8 cellular contexts compared by ENCODE assay signal in the genomic region with DNA sequence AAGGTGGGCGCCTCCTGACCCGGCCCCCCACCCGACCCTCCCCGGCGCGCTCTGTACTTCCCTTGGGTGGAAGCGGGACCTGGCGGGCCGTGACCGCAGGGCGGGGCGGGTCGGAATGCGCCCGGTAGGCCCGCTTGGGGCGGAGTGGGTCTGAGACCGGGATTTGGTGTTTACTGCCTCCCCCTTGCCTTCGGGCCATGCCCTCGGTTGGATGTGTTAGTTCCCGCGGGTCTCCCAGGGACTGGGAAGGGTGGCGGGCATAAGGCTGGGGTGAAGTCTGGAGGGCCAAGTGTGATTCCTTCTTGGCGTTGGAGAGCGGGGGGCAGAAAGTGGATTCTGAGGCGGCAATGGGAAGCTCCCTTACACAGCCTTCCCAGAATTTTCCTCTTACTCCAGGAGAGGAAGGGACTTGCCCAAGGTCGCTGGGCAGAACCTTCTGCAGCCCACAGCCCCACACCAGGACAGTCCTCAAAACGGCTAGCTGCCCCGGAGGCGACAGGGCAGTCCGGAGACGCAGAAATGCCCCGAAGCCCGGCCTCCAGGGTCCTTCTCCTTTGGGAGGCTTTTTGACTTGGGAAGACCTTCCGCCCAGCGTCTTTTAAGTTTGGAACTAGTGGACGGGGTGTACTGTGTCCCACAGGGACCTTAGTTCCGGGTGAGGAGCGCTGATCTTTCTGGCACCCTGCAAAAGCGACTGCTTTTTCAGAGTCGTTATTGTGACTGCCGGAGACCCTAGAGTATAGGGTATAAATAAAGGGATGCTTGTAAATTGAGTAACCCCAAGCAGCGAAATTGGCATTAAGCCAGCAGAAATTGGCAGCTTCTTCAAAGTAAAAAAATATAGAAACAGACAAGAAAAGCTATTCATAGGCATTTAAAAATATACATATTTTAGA. TPM values are rescaled to one million over a fixed set of nuclear protein-coding genes. Genes with fewer than 3 reads are reported as not detected.
A peak's percentile ranks its signal among the peaks of the same experiment; 100 is the strongest.
DNase-seq lines count a peak whose midpoint lies in the region; ATAC-seq, FAIRE-seq and TF ChIP-seq lines count a peak whose summit lies in the region.

No MANE protein-coding gene starts in this region.

- CTCF ChIA-PET in endothelial cell of umbilical vein (lab: Charles Lee): interaction anchor here (0.6 to 1.7 kb wide), 6 partner anchors 22 to 84 kb away, joined by 4 to 5 read pairs (median 4); no protein-coding TSS in a partner anchor

- intact Hi-C loops in endothelial cell of umbilical vein (cut with micrococcal nuclease): loop anchor here (1.0 to 5.0 kb wide), 4 partner anchors 24 to 878 kb away; partner anchors contain the start of gene RNF141

- H3K4me1 Mint-ChIP-seq in type B pancreatic cell (ENCODE audit: unreplicated experiment): peaks cover 13% of the 10 kb centered on the region

- WGBS in HUES64: 1% methylated on average over 41 of the region's 43 CpGs

- no peaks in the 10 kb centered on the region for H3K4me1 ChIP-seq in HUES64 (ENCODE audit: insufficient read depth, low read length)
- peaks cover 18% of the 10 kb centered on the region for H3K4me1 ChIP-seq in endothelial cell of umbilical vein (ENCODE audit: control insufficient read depth, extremely low read depth, insufficient read depth, low read length)

- TF ChIP-seq POLR2A in endothelial cell of umbilical vein (IDR thresholded peaks at IDR 0.05; ENCODE audit: low read depth, low read length): no peak

- TF ChIP-seq CTCF in endothelial cell of umbilical vein (IDR thresholded peaks at IDR 0.05; ENCODE audit: extremely low read depth in 1 of 2, insufficient read depth in 1 of 2, low read depth in 1 of 2, low read length in 2 of 2): no peak
- TF ChIP-seq CTCF in type B pancreatic cell (conservative IDR thresholded peaks at IDR 0.05): no peak

- peak; percentile 25 for DNase-seq in NCI-H2171 treated with DMSO at 0.1 percent for 48 hours (lab: John Stamatoyannopoulos, UW)
- DNase-seq in NCI-H2171 (lab: John Stamatoyannopoulos, UW): no peak
- peak; percentile 19 for DNase-seq in activated CD4-positive, alpha-beta T cell treated with anti-CD3 and anti-CD28 coated beads for 48 hours
- DNase-seq in endothelial cell of umbilical vein (ENCODE audit: low read depth, low spot score): peak; percentile 65
- peak; percentile 31 for DNase-seq in mucosa of gallbladder (ENCODE audit: low spot score)
- peak; percentile 70 for DNase-seq in type B pancreatic cell (ENCODE audit: extremely low spot score, unreplicated experiment)

- POLR2A ChIA-PET in endothelial cell of umbilical vein (lab: Charles Lee): interaction anchor here (1.0 kb wide), 1 partner anchor 95 kb away, joined by 3 read pairs; no protein-coding TSS in a partner anchor

- no peaks in the 10 kb centered on the region for H3K36me3 ChIP-seq in HUES64 (ENCODE audit: insufficient read depth, low read length)
- peaks cover 3% of the 10 kb centered on the region in 2 experiments for H3K36me3 ChIP-seq in endothelial cell of umbilical vein (ENCODE audit: control insufficient read depth in 2 of 2, extremely low read depth in 1 of 2, insufficient read depth in 2 of 2, low read length in 2 of 2)

- H3K4me2 ChIP-seq in endothelial cell of umbilical vein (ENCODE audit: insufficient read depth, low read length): peak overlapping the region; percentile 84

- peak overlapping the region; percentile 78 for H3K27ac Mint-ChIP-seq in type B pancreatic cell

- peak overlapping the region; percentile 14 for H2AFZ ChIP-seq in endothelial cell of umbilical vein (ENCODE audit: low read depth, low read length)

- no peaks in the 10 kb centered on the region for H3K9me1 ChIP-seq in endothelial cell of umbilical vein (replicated peaks; ENCODE audit: control insufficient read depth, extremely low read depth, insufficient read depth, low read length)

- peak overlapping the region; percentile 93 for H3K4me3 Mint-ChIP-seq in type B pancreatic cell

- FAIRE-seq in endothelial cell of umbilical vein (lab: Jason Lieb, UNC): peak; percentile 26

- peaks cover 14% of the 10 kb centered on the region for H3K9me3 Mint-ChIP-seq in type B pancreatic cell

- H4K20me1 ChIP-seq in endothelial cell of umbilical vein (replicated peaks; ENCODE audit: control insufficient read depth, extremely low read depth, insufficient read depth, low read length): no peaks in the 10 kb centered on the region

- dilution Hi-C loops in endothelial cell of umbilical vein (cut with MboI; ENCODE audit: extremely low pct_ligation_motif_present, low sequenced_read_pairs): no loop called here

- peaks cover 58% of the 10 kb centered on the region for H3K79me2 ChIP-seq in endothelial cell of umbilical vein (ENCODE audit: control insufficient read depth, insufficient read depth, low read length)

- peaks cover 6% of the 10 kb centered on the region; the same call in 1 of the 2 replicates for H3K9me3 ChIP-seq in HUES64 (ENCODE audit: insufficient read depth, low read depth, low read length)
- H3K9me3 ChIP-seq in endothelial cell of umbilical vein (replicated peaks; ENCODE audit: control insufficient read depth, insufficient read depth, low read length): no peaks in the 10 kb centered on the region

- BruUV-seq in endothelial cell of umbilical vein (replicated peaks; lab: Mats Ljungman, UMichigan): TSS peak; percentile 33

- H3K9ac ChIP-seq in HUES64 (ENCODE audit: low read depth, low read length) (peak overlapping the region; percentile 89), endothelial cell of umbilical vein (replicated peaks; ENCODE audit: extremely low read depth, insufficient read depth, low read length) (peak overlapping the region; percentile 88)

- H3K27ac ChIP-seq in HUES64 (ENCODE audit: low read depth, low read length): peak overlapping the region; percentile 78
- H3K27ac ChIP-seq in endothelial cell of umbilical vein (ENCODE audit: insufficient read depth, low read depth, low read length): peak overlapping the region; percentile 73

- peak; percentile 44 for ATAC-seq in GM21723 (IDR thresholded peaks at IDR 0.05; ENCODE audit: unreplicated experiment)

- H3K36me3 Mint-ChIP-seq in type B pancreatic cell: peaks cover 29% of the 10 kb centered on the region

- H3K27me3 ChIP-seq in HUES64 (ENCODE audit: insufficient read depth, low read length): no peaks in the 10 kb centered on the region
- no peaks in the 10 kb centered on the region for H3K27me3 ChIP-seq in endothelial cell of umbilical vein (ENCODE audit: control insufficient read depth in 2 of 2, insufficient read depth in 2 of 2, low read length in 2 of 2)

- H3K27me3 Mint-ChIP-seq in type B pancreatic cell: no peaks in the 10 kb centered on the region

- H3K4me3 ChIP-seq in HUES64 (ENCODE audit: low read length) (peak overlapping the region; percentile 100), endothelial cell of umbilical vein (replicated peaks in 1 of 3; ENCODE audit: insufficient read depth in 1 of 3, low read depth in 1 of 3, low read length in 3 of 3) (peak overlapping the region; percentile 57 to 97 (median 63))

TF ChIP-seq in endothelial cell of umbilical vein, 7 proteins besides CTCF, POLR2A, EP300 and RAD21:
- TF ChIP-seq FOS (IDR thresholded peaks at IDR 0.05; ENCODE audit: borderline replicate concordance, insufficient read depth, low read length) (no peak), POLR2AphosphoS5 (IDR thresholded peaks at IDR 0.05; ENCODE audit: insufficient read depth, low read depth, low read length) (peak; percentile 3)

RNA-seq across cellular contexts. Expression of gene SWAP70, which starts 0.6 kb away (rescaled TPM):
- 22.5 TPM for polyA plus RNA-seq in HUES64 (2013, experiment 1 of 2)
- polyA plus RNA-seq in HUES64 (2013, experiment 2 of 2): 25.7 TPM
- total RNA-seq in endothelial cell of umbilical vein (156 and 165 TPM in 2 replicates), mucosa of gallbladder (24.3 TPM), type B pancreatic cell (ENCODE audit: low replicate concordance) (18.8 and 35.6 TPM in 2 replicates)
- polyA plus RNA-seq in endothelial cell of umbilical vein: 39.6 and 52.5 TPM in 2 replicates
- 62.4 and 66.8 TPM in 2 replicates for polyA plus RNA-seq in endothelial cell of umbilical vein (2011; cell fraction: cytosol; rRNA removed)
- 49.5 and 63.1 TPM in 2 replicates for polyA plus RNA-seq in endothelial cell of umbilical vein (2011; cell fraction: nucleus; rRNA removed)
- 106 and 152 TPM in 2 replicates for polyA plus RNA-seq in endothelial cell of umbilical vein (2012)
- 89.0 and 89.6 TPM in 2 replicates for polyA minus RNA-seq in endothelial cell of umbilical vein
- 16.4 TPM for polyA minus RNA-seq in endothelial cell of umbilical vein (2011; cell fraction: cytosol; rRNA and poly(A)+ RNA removed)
- 49.5 and 64.0 TPM in 2 replicates for polyA minus RNA-seq in endothelial cell of umbilical vein (2011; cell fraction: nucleus; rRNA and poly(A)+ RNA removed)
